In genomic region chr19:49656456-49657109, GRCh38 we compare ENCODE assay signal across 21 cellular contexts. TPM values are rescaled to one million over a fixed set of nuclear protein-coding genes. Genes with fewer than 3 reads are reported as not detected.
DNase-seq lines count a peak whose midpoint lies in the region; ATAC-seq and TF ChIP-seq lines count a peak whose summit lies in the region.
"Had no signal": no experiment of that assay in that cellular context is flagged by ENCODE, and none has a peak within 500 bp of the region (broad histone marks: within the 10 kb centered on the region; RNA-seq: fewer than 3 reads in every experiment).

No MANE protein-coding gene starts in this region.

- H3K79me1 ChIP-seq in trophoblast cell (ENCODE audit: low read length): no peaks in the 10 kb centered on the region

- no peaks in the 10 kb centered on the region; the same call in 1 of the 2 replicates for H3K9me3 ChIP-seq in NT2/D1 (ENCODE audit: insufficient read depth, low read length)
- peaks cover 10% of the 10 kb centered on the region for H3K9me3 ChIP-seq in iPS-20b (ENCODE audit: insufficient read depth, low read depth, low read length)
- peaks cover 8% of the 10 kb centered on the region for H3K9me3 ChIP-seq in trophoblast cell (ENCODE audit: insufficient read depth, low read depth, low read length)
- H3K9me3 ChIP-seq: BE2C, SJCRH30 had no signal

- no peak overlapping the region for H4K12ac ChIP-seq in trophoblast cell (ENCODE audit: low read depth, low read length)

- no peaks in the 10 kb centered on the region for H3K79me2 ChIP-seq in trophoblast cell (ENCODE audit: control insufficient read depth, insufficient read depth, low read length, poor library complexity)

- POLR2A ChIA-PET in naive thymus-derived CD8-positive, alpha-beta T cell (lab: Charles Lee): interaction anchor here (0.7 to 3.3 kb wide), 4 partner anchors 8 to 20 kb away, joined by 3 to 21 read pairs (median 9); partner anchors contain the start of genes BCL2L12, IRF3, RRAS and SCAF1

- H3K9ac ChIP-seq in NT2/D1 (ENCODE audit: insufficient read length, low read depth) (peak overlapping the region; percentile 66), iPS-20b (ENCODE audit: low read depth, low read length) (peak overlapping the region; percentile 67), trophoblast cell (ENCODE audit: low read length) (no peak overlapping the region)
- H3K9ac ChIP-seq: GM23248, KMS-11 had no signal

- H3K4me1 ChIP-seq in NT2/D1 (ENCODE audit: insufficient read depth, insufficient read length) (peaks cover 22% of the 10 kb centered on the region), iPS-20b (ENCODE audit: insufficient read depth, low read length) (no peaks in the 10 kb centered on the region), trophoblast cell (ENCODE audit: control insufficient read depth in 1 of 2, insufficient read depth in 2 of 2, low read length in 2 of 2) (no peaks in the 10 kb centered on the region)
- H3K4me1 ChIP-seq: BE2C, SJCRH30 had no signal

- H3K27me3 ChIP-seq in NT2/D1 (ENCODE audit: insufficient read depth, insufficient read length): no peaks in the 10 kb centered on the region
- H3K27me3 ChIP-seq in iPS-20b (ENCODE audit: insufficient read depth, low read length): no peaks in the 10 kb centered on the region
- H3K27me3 ChIP-seq in trophoblast cell (ENCODE audit: insufficient read depth, low read length): no peaks in the 10 kb centered on the region
- H3K27me3 ChIP-seq: BE2C, SJCRH30 had no signal

- H4K91ac ChIP-seq in trophoblast cell (ENCODE audit: low read depth, low read length): no peak overlapping the region

- no peak overlapping the region for H2BK120ac ChIP-seq in trophoblast cell (ENCODE audit: insufficient read depth, low read length, poor library complexity)

- H3K4ac ChIP-seq in trophoblast cell (ENCODE audit: low read depth, low read length): no peak overlapping the region

- no peak overlapping the region for H3K4me2 ChIP-seq in trophoblast cell (ENCODE audit: low read length)
- H3K4me2 ChIP-seq: KMS-11 had no signal

- no peaks in the 10 kb centered on the region for H3K9me3 Mint-ChIP-seq in activated T-cell treated with anti-CD3 and anti-CD28 coated beads, Interleukin-2, amount 50 U/mL, for 24 hours
- H3K9me3 Mint-ChIP-seq in naive thymus-derived CD8-positive, alpha-beta T cell: no peaks in the 10 kb centered on the region
- H3K9me3 Mint-ChIP-seq: CD4-positive, alpha-beta T cell had no signal

- no peaks in the 10 kb centered on the region for H3K27me3 Mint-ChIP-seq in activated T-cell treated with anti-CD3 and anti-CD28 coated beads, Interleukin-2, amount 50 U/mL, for 24 hours
- no peaks in the 10 kb centered on the region for H3K27me3 Mint-ChIP-seq in naive thymus-derived CD8-positive, alpha-beta T cell
- H3K27me3 Mint-ChIP-seq: CD4-positive, alpha-beta T cell had no signal

- peaks cover 8% of the 10 kb centered on the region for H3K4me1 Mint-ChIP-seq in activated T-cell treated with anti-CD3 and anti-CD28 coated beads, Interleukin-2, amount 50 U/mL, for 24 hours (ENCODE audit: low read depth)
- H3K4me1 Mint-ChIP-seq in naive thymus-derived CD8-positive, alpha-beta T cell: peaks cover 0 to 21% (median 7%) of the 10 kb centered on the region in 4 donors

- H2AK5ac ChIP-seq in trophoblast cell (ENCODE audit: low read length): no peak overlapping the region

- H3K36me3 ChIP-seq in NT2/D1 (ENCODE audit: insufficient read depth, insufficient read length, low read length) (peaks cover 90% of the 10 kb centered on the region), iPS-20b (ENCODE audit: insufficient read depth, low read depth, low read length) (peaks cover 91% of the 10 kb centered on the region), trophoblast cell (ENCODE audit: control insufficient read depth in 1 of 2, insufficient read depth in 2 of 2, low read length in 2 of 2) (peaks cover 94 to 97% of the 10 kb centered on the region in 2 experiments)

- no peak overlapping the region for H3K18ac ChIP-seq in trophoblast cell (ENCODE audit: low read length)

- peak overlapping the region; percentile 36 for H3K27ac Mint-ChIP-seq in activated T-cell treated with anti-CD3 and anti-CD28 coated beads, Interleukin-2, amount 50 U/mL, for 24 hours
- peak overlapping the region in 3 of 10 donors; percentile 37 to 73 (median 71) for H3K27ac Mint-ChIP-seq in naive thymus-derived CD8-positive, alpha-beta T cell
- H3K27ac Mint-ChIP-seq: CD4-positive, alpha-beta T cell had no signal

- no peak for TF ChIP-seq CTCF in omental fat pad (IDR thresholded peaks at IDR 0.05)

- no peak overlapping the region for H2BK5ac ChIP-seq in trophoblast cell (ENCODE audit: low read depth, low read length, poor library complexity)

- no peak overlapping the region for H4K8ac ChIP-seq in trophoblast cell (ENCODE audit: low read depth, low read length)

- H3K27ac ChIP-seq in iPS-20b (ENCODE audit: low read length) (no peak overlapping the region), trophoblast cell (ENCODE audit: low read depth, low read length) (no peak overlapping the region)
- H3K27ac ChIP-seq: 22Rv1, GM23248, KMS-11, SJCRH30 had no signal

- no peak for DNase-seq in activated T-cell treated with anti-CD3 and anti-CD28 coated beads, Interleukin-2, amount 50 U/mL, for 24 hours
- DNase-seq in activated T-cell treated with anti-CD3 and anti-CD28 coated beads for 4 hours: no peak
- DNase-seq in NT2/D1 (ENCODE audit: low read depth, low spot score): no peak
- DNase-seq in trophoblast cell: peak; percentile 90
- no peak for DNase-seq in naive thymus-derived CD8-positive, alpha-beta T cell
- DNase-seq in omental fat pad (ENCODE audit: low spot score): no peak
- no peak for DNase-seq in stimulated activated CD4-positive, alpha-beta T cell treated with anti-CD3 and anti-CD28 coated beads, Interleukin-1b, Interleukin-23, amount 100 ng/mL, for 48 hours
- DNase-seq: BE2C; CD4-positive, alpha-beta T cell; DMS79 treated with DMSO at 0.1 percent for 48 hours; GM23248; NCI-H1092 treated with DMSO at 0.1 percent for 48 hours; NCI-H1694; NCI-H2107; NCI-H2227 treated with DMSO at 0.1 percent for 48 hours; NCI-H69; OCI-M1; SJCRH30 had no signal

- H2BK12ac ChIP-seq in trophoblast cell (ENCODE audit: low read length): no peak overlapping the region

- ATAC-seq in naive thymus-derived CD8-positive, alpha-beta T cell: no peak
- ATAC-seq in omental fat pad (ENCODE audit: low FRiP score): no peak

- peaks cover 84% of the 10 kb centered on the region for H3K36me3 Mint-ChIP-seq in activated T-cell treated with anti-CD3 and anti-CD28 coated beads, Interleukin-2, amount 50 U/mL, for 24 hours (ENCODE audit: low read depth)
- H3K36me3 Mint-ChIP-seq in naive thymus-derived CD8-positive, alpha-beta T cell: peaks cover 0 to 53% (median 8%) of the 10 kb centered on the region in 3 donors

- no peak overlapping the region for H3K4me3 Mint-ChIP-seq in activated T-cell treated with anti-CD3 and anti-CD28 coated beads, Interleukin-2, amount 50 U/mL, for 24 hours
- no peak overlapping the region for H3K4me3 Mint-ChIP-seq in naive thymus-derived CD8-positive, alpha-beta T cell
- H3K4me3 Mint-ChIP-seq: CD4-positive, alpha-beta T cell had no signal

- no peak overlapping the region for H3K23ac ChIP-seq in trophoblast cell (ENCODE audit: low read length)

- WGBS in trophoblast cell (ENCODE audit: extremely low coverage, insufficient coverage, insufficient read length): no CpG with 5 or more reads among the region's 17 CpGs

- H3K4me3 ChIP-seq in NT2/D1 (ENCODE audit: insufficient read length, low read depth) (no peak overlapping the region), iPS-20b (ENCODE audit: low read length) (no peak overlapping the region), trophoblast cell (ENCODE audit: low read depth, low read length) (no peak overlapping the region)
- H3K4me3 ChIP-seq: GM23248, SJCRH30 had no signal

- H3K14ac ChIP-seq in trophoblast cell (ENCODE audit: low read length): no peak overlapping the region

- no peak overlapping the region for H2AFZ ChIP-seq in trophoblast cell (ENCODE audit: insufficient read depth, low read length, poor library complexity)
- H2AFZ ChIP-seq: GM23248 had no signal

RNA-seq across cellular contexts. Expression of gene IRF3, which starts 9.1 kb away (rescaled TPM):
- polyA plus RNA-seq in trophoblast cell (2013): 92.5 and 102 TPM in 2 replicates
- total RNA-seq in naive thymus-derived CD8-positive, alpha-beta T cell: 100 to 1,000 TPM; 279 to 303 TPM
- 10 to 100 TPM; 54.6 to 76.1 (median 65.1) TPM for polyA plus RNA-seq in naive thymus-derived CD8-positive, alpha-beta T cell
- total RNA-seq in omental fat pad: 10 to 100 TPM; 32.4 to 62.7 (median 36.4) TPM

RNA-seq across cellular contexts. Expression of gene BCL2L12, which starts 9.2 kb away (rescaled TPM):
- polyA plus RNA-seq in trophoblast cell (2013): 131 and 139 TPM in 2 replicates
- total RNA-seq in naive thymus-derived CD8-positive, alpha-beta T cell: 10 to 100 TPM; 22.5 to 24.0 TPM
- 10 to 100 TPM; 19.3 to 20.6 (median 19.6) TPM for polyA plus RNA-seq in naive thymus-derived CD8-positive, alpha-beta T cell
- total RNA-seq in omental fat pad: 1 to 10 TPM; 3.6 to 9.2 (median 5.9) TPM

RNA-seq across cellular contexts. Expression of gene SCAF1, which starts 14.6 kb away (rescaled TPM):
- 59.7 and 62.7 TPM in 2 replicates for polyA plus RNA-seq in trophoblast cell (2013)
- total RNA-seq in naive thymus-derived CD8-positive, alpha-beta T cell: 10 to 100 TPM; 51.0 to 62.3 TPM
- polyA plus RNA-seq in naive thymus-derived CD8-positive, alpha-beta T cell: 1 to 10 TPM; 1.1 to 2.5 (median 1.2) TPM
- total RNA-seq in omental fat pad: 10 to 100 TPM in 2 of 4 donors, 1 to 10 TPM in 2; 8.8 to 13.6 (median 11.5) TPM

RNA-seq across cellular contexts. Expression of gene RRAS, which starts 16.6 kb away (rescaled TPM):
- polyA plus RNA-seq in trophoblast cell (2013): 43.3 and 43.8 TPM in 2 replicates
- total RNA-seq in naive thymus-derived CD8-positive, alpha-beta T cell: 10 to 100 TPM; 10.4 to 12.7 TPM
- 10 to 100 TPM; 21.8 to 30.2 (median 28.4) TPM for polyA plus RNA-seq in naive thymus-derived CD8-positive, alpha-beta T cell
- 10 to 100 TPM; 72.2 to 91.0 (median 76.8) TPM for total RNA-seq in omental fat pad

RNA-seq across cellular contexts. Expression of gene PRMT1, which starts 20.5 kb away (rescaled TPM):
- polyA plus RNA-seq in trophoblast cell (2013): 149 and 153 TPM in 2 replicates
- 100 to 1,000 TPM in 1 of 2 experiments, 10 to 100 TPM in 1; 97.4 to 100 TPM for total RNA-seq in naive thymus-derived CD8-positive, alpha-beta T cell
- polyA plus RNA-seq in naive thymus-derived CD8-positive, alpha-beta T cell: 100 to 1,000 TPM; 150 to 162 (median 158) TPM
- total RNA-seq in omental fat pad: 100 to 1,000 TPM; 150 to 250 (median 170) TPM

Comparison
In these comparisons a context has a peak if more than half of its experiments do, and no peak if none do; other contexts are left out.
1. DNase-seq: peak in trophoblast cell (2 of 2); none in activated T-cell treated with anti-CD3 and anti-CD28 coated beads, Interleukin-2, amount 50 U/mL, for 24 hours (single experiment), activated T-cell treated with anti-CD3 and anti-CD28 coated beads for 4 hours (single experiment), NT2/D1 (single experiment), naive thymus-derived CD8-positive, alpha-beta T cell (0 of 10), omental fat pad (single experiment) and stimulated activated CD4-positive, alpha-beta T cell treated with anti-CD3 and anti-CD28 coated beads, Interleukin-1b, Interleukin-23, amount 100 ng/mL, for 48 hours (single experiment).
2. RNA of gene IRF3, which starts 9.1 kb away (total RNA-seq): 279 to 303 TPM in naive thymus-derived CD8-positive, alpha-beta T cell; 32.4 to 62.7 TPM in omental fat pad; every median in the first group is over 4 times any median in the second.